ENCODE assay signal across 18 cellular contexts in genomic region chr9:132589148-132590036, GRCh38. TPM values are rescaled to one million over a fixed set of nuclear protein-coding genes. Genes with fewer than 3 reads are reported as not detected.
DNase-seq lines count a peak whose midpoint lies in the region; ATAC-seq, FAIRE-seq and TF ChIP-seq lines count a peak whose summit lies in the region.
"Had no signal": no experiment of that assay in that cellular context is flagged by ENCODE, and none has a peak within 500 bp of the region (broad histone marks: within the 10 kb centered on the region; RNA-seq: fewer than 3 reads in every experiment).

No MANE protein-coding gene starts in this region.

- intact Hi-C loops in endothelial cell of umbilical vein (cut with micrococcal nuclease): no loop called here

- H4K20me1 ChIP-seq in endothelial cell of umbilical vein (replicated peaks; ENCODE audit: control insufficient read depth, extremely low read depth, insufficient read depth, low read length) (no peaks in the 10 kb centered on the region), osteoblast (ENCODE audit: insufficient read depth, low read length) (peaks cover 50% of the 10 kb centered on the region)

- H2AFZ ChIP-seq in endothelial cell of umbilical vein (ENCODE audit: low read depth, low read length): no peak overlapping the region
- H2AFZ ChIP-seq in osteoblast (ENCODE audit: low read length): no peak overlapping the region

- dilution Hi-C loops in endothelial cell of umbilical vein (cut with MboI; ENCODE audit: extremely low pct_ligation_motif_present, low sequenced_read_pairs): no loop called here

- TF ChIP-seq POLR2A in endothelial cell of umbilical vein (IDR thresholded peaks at IDR 0.05; ENCODE audit: low read depth, low read length): no peak

- POLR2A ChIA-PET in endothelial cell of umbilical vein (lab: Charles Lee): no interaction called here

- no peak for FAIRE-seq in endothelial cell of umbilical vein (lab: Jason Lieb, UNC)
- FAIRE-seq: A204.1, endometrium, frontal cortex, GM12892 had no signal

- no peak for ATAC-seq in HG03025 (IDR thresholded peaks at IDR 0.05; ENCODE audit: low FRiP score, unreplicated experiment)
- no peak for ATAC-seq in HG02759 (IDR thresholded peaks at IDR 0.05; ENCODE audit: unreplicated experiment)

- H3K4me2 ChIP-seq in endothelial cell of umbilical vein (ENCODE audit: insufficient read depth, low read length): no peak overlapping the region
- no peak overlapping the region for H3K4me2 ChIP-seq in osteoblast (ENCODE audit: insufficient read depth, low read length)

- no peaks in the 10 kb centered on the region for H3K9me1 ChIP-seq in endothelial cell of umbilical vein (replicated peaks; ENCODE audit: control insufficient read depth, extremely low read depth, insufficient read depth, low read length)

- no peak for TF ChIP-seq CTCF in endothelial cell of umbilical vein (IDR thresholded peaks at IDR 0.05; ENCODE audit: extremely low read depth in 1 of 2, insufficient read depth in 1 of 2, low read depth in 1 of 2, low read length in 2 of 2)
- no peak for TF ChIP-seq CTCF in osteoblast (IDR thresholded peaks at IDR 0.05; ENCODE audit: extremely low read depth, low read depth, low read length)

- H3K9me3 ChIP-seq in endothelial cell of umbilical vein (replicated peaks; ENCODE audit: control insufficient read depth, insufficient read depth, low read length) (no peaks in the 10 kb centered on the region), osteoblast (ENCODE audit: low read depth, low read length) (no peaks in the 10 kb centered on the region)
- H3K9me3 ChIP-seq: prostate gland had no signal

- H3K79me2 ChIP-seq in endothelial cell of umbilical vein (ENCODE audit: control insufficient read depth, insufficient read depth, low read length) (no peaks in the 10 kb centered on the region), osteoblast (ENCODE audit: insufficient read depth, low read length) (no peaks in the 10 kb centered on the region)

- BruUV-seq in endothelial cell of umbilical vein (replicated peaks; lab: Mats Ljungman, UMichigan): no TSS peak

- H3K27me3 ChIP-seq in endothelial cell of umbilical vein (ENCODE audit: control insufficient read depth in 2 of 2, insufficient read depth in 2 of 2, low read length in 2 of 2): peaks cover 74 to 78% of the 10 kb centered on the region in 2 experiments
- peaks cover 79% of the 10 kb centered on the region for H3K27me3 ChIP-seq in osteoblast (ENCODE audit: insufficient read depth, low read length)

- H3K36me3 ChIP-seq in endothelial cell of umbilical vein (ENCODE audit: control insufficient read depth in 2 of 2, extremely low read depth in 1 of 2, insufficient read depth in 2 of 2, low read length in 2 of 2) (peaks cover 0 to 2% of the 10 kb centered on the region in 2 experiments), osteoblast (ENCODE audit: insufficient read depth, low read length) (peaks cover 4% of the 10 kb centered on the region)
- H3K36me3 ChIP-seq: prostate gland had no signal

- H3K27ac ChIP-seq in endothelial cell of umbilical vein (ENCODE audit: insufficient read depth, low read depth, low read length): no peak overlapping the region
- no peak overlapping the region for H3K27ac ChIP-seq in osteoblast (ENCODE audit: low read depth, low read length)
- H3K27ac ChIP-seq: prostate gland had no signal

- H3K4me3 ChIP-seq in endothelial cell of umbilical vein (replicated peaks in 1 of 3; ENCODE audit: insufficient read depth in 1 of 3, low read depth in 1 of 3, low read length in 3 of 3): no peak overlapping the region
- H3K4me3 ChIP-seq in osteoblast (ENCODE audit: insufficient read depth, low read length): no peak overlapping the region
- H3K4me3 ChIP-seq: prostate gland had no signal

- H3K9ac ChIP-seq in endothelial cell of umbilical vein (replicated peaks; ENCODE audit: extremely low read depth, insufficient read depth, low read length): no peak overlapping the region

- DNase-seq in NCI-H748 (lab: John Stamatoyannopoulos, UW; ENCODE audit: unreplicated experiment): peak; percentile 26
- DNase-seq in NCI-H748 treated with DMSO at 0.1 percent for 48 hours (lab: John Stamatoyannopoulos, UW): no peak
- DNase-seq in HK-2 (ENCODE audit: unreplicated experiment): peak; percentile 14
- DNase-seq in endothelial cell of umbilical vein (ENCODE audit: low read depth, low spot score): no peak
- peak; percentile 89 for DNase-seq in osteoblast (ENCODE audit: insufficient read length, low spot score, missing footprints)
- no peak for DNase-seq in HCEC 1CT
- DNase-seq: activated CD4-positive, alpha-beta T cell treated with anti-CD3 and anti-CD28 coated beads for 48 hours; caudate nucleus; CD4-positive, alpha-beta memory T cell; NCI-H2081 treated with DMSO at 0.1 percent for 48 hours; SHP77 treated with DMSO at 0.1 percent for 48 hours had no signal

- no peaks in the 10 kb centered on the region for H3K4me1 ChIP-seq in endothelial cell of umbilical vein (ENCODE audit: control insufficient read depth, extremely low read depth, insufficient read depth, low read length)
- no peaks in the 10 kb centered on the region for H3K4me1 ChIP-seq in osteoblast (ENCODE audit: insufficient read depth, low read length)
- H3K4me1 ChIP-seq: prostate gland had no signal

- CTCF ChIA-PET in endothelial cell of umbilical vein (lab: Charles Lee): interaction anchor here (2.1 kb wide), 1 partner anchor 82 kb away, joined by 4 read pairs; no protein-coding TSS in a partner anchor

TF ChIP-seq in endothelial cell of umbilical vein, 7 proteins besides CTCF, POLR2A, EP300 and RAD21:
- TF ChIP-seq POLR2AphosphoS5 (IDR thresholded peaks at IDR 0.05; ENCODE audit: insufficient read depth, low read depth, low read length) (no peak), GATA2 (IDR thresholded peaks at IDR 0.05; ENCODE audit: insufficient read depth, insufficient read length, low read depth, low read length) (no peak), FOS (IDR thresholded peaks at IDR 0.05; ENCODE audit: borderline replicate concordance, insufficient read depth, low read length) (no peak), EZH2 (IDR thresholded peaks at IDR 0.05; ENCODE audit: borderline replicate concordance, low read depth, low read length, severe bottlenecking) (peak; percentile 92), MYC (IDR thresholded peaks at IDR 0.05; ENCODE audit: low read depth, low read length) (no peak), MAX (IDR thresholded peaks at IDR 0.05; ENCODE audit: insufficient read depth, insufficient read length) (no peak), JUN (IDR thresholded peaks at IDR 0.05; ENCODE audit: borderline replicate concordance, insufficient read depth, insufficient read length, low read depth) (no peak)
TF ChIP-seq in endothelial cell of umbilical vein: peak in this region for 1.

RNA-seq across cellular contexts. Expression of gene BARHL1, which starts 7.0 kb away (rescaled TPM):
- total RNA-seq in endothelial cell of umbilical vein (not detected in 2 replicates), osteoblast (not detected in 2 replicates)
- not detected in 2 replicates for polyA plus RNA-seq in endothelial cell of umbilical vein
- polyA plus RNA-seq in endothelial cell of umbilical vein (2011; cell fraction: cytosol; rRNA removed): not detected in 2 replicates
- not detected in 2 replicates for polyA plus RNA-seq in endothelial cell of umbilical vein (2011; cell fraction: nucleus; rRNA removed)
- polyA plus RNA-seq in endothelial cell of umbilical vein (2012): not detected in 2 replicates
- not detected in 2 replicates for polyA minus RNA-seq in endothelial cell of umbilical vein
- polyA minus RNA-seq in endothelial cell of umbilical vein (2011; cell fraction: cytosol; rRNA and poly(A)+ RNA removed): not detected
- not detected in 2 replicates for polyA minus RNA-seq in endothelial cell of umbilical vein (2011; cell fraction: nucleus; rRNA and poly(A)+ RNA removed)
- total RNA-seq: CD4-positive, alpha-beta memory T cell; frontal cortex; prostate gland had no signal
- polyA plus RNA-seq: CD4-positive, alpha-beta memory T cell had no signal

Comparison
In these comparisons a context has a peak if more than half of its experiments do, and no peak if none do; other contexts are left out.
1. DNase-seq: peak in NCI-H748 (single experiment), HK-2 (single experiment) and osteoblast (single experiment); none in NCI-H748 treated with DMSO at 0.1 percent for 48 hours (single experiment), endothelial cell of umbilical vein (single experiment) and HCEC 1CT (single experiment).